In the genomic region with DNA sequence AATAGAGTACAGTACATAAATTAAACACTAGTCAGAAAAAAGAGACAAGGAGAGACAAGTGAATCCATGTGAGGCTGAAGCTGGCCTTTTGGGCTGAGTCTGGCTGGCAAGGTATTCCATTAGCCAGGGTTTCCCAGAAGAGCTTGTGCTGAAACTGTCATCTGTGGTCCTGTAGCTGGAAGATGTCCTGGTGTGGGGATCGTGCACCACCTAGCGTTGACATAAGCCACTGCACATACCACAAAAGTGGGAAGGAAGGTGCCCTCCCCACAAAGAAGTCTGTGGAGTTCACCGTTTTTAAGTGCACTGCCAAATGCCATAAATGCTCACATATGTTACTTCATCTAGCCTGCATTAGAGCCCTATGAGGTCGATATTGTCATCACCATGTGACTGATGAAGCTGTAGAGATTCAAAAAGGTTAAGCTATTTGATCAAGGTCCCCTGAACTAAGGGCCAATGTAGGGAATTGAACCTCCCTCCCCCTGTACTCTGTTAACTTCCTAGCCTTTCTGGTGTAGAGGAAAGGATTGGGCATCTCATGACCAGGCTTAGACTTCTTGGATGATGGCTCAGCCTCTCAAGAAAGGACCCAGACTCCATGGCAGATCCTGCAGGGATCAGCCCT, we compare ENCODE assay signal across 8 cellular contexts. TPM values are rescaled to one million over a fixed set of nuclear protein-coding genes. Genes with fewer than 3 reads are reported as not detected.
DNase-seq lines count a peak whose midpoint lies in the region; ATAC-seq and TF ChIP-seq lines count a peak whose summit lies in the region.

No MANE protein-coding gene starts in this region.

- intact Hi-C loops in CD14-positive monocyte (cut with micrococcal nuclease) (loop anchor here (5.0 to 10.0 kb wide), 2 partner anchors 455 to 458 kb away; no protein-coding TSS in a partner anchor), OCI-LY7 (cut with micrococcal nuclease; ENCODE audit: unreplicated experiment) (loop anchor here (1.0 kb wide), 5 partner anchors 32 to 456 kb away; a partner anchor contains a TSS)

- H3K36me3 ChIP-seq in OCI-LY7 (ENCODE audit: insufficient read depth, low read length) (no peaks in the 10 kb centered on the region), upper lobe of left lung (no peaks in the 10 kb centered on the region)

- no peak overlapping the region for H3K27ac Mint-ChIP-seq in CD14-positive monocyte

- no peak for TF ChIP-seq POLR2A in upper lobe of left lung (IDR thresholded peaks at IDR 0.05)

- TF ChIP-seq CTCF in CD14-positive monocyte (IDR thresholded peaks at IDR 0.05) (peak; percentile 88), OCI-LY7 (conservative IDR thresholded peaks at IDR 0.05; ENCODE audit: low read length) (peak; percentile 99), upper lobe of left lung (IDR thresholded peaks at IDR 0.05) (peak; percentile 80 to 87 (median 86))

- ATAC-seq in GM19372 (IDR thresholded peaks at IDR 0.05; ENCODE audit: low read depth, unreplicated experiment) (peak; percentile 62), upper lobe of left lung (ENCODE audit: low FRiP score in 2 of 2) (peak; percentile 72 to 86)

- no peaks in the 10 kb centered on the region for H4K20me1 ChIP-seq in OCI-LY7 (ENCODE audit: insufficient read depth, low read length)

- H2AFZ ChIP-seq in OCI-LY7 (ENCODE audit: low read length), result no peak overlapping the region; the same call in 1 of the 2 replicates

- no peak overlapping the region for H3K4me3 ChIP-seq in OCI-LY7 (ENCODE audit: low read depth, low read length, poor library complexity, severe bottlenecking)
- no peak overlapping the region for H3K4me3 ChIP-seq in upper lobe of left lung

- no peaks in the 10 kb centered on the region for H3K36me3 Mint-ChIP-seq in CD14-positive monocyte

- BruUV-seq in OCI-LY7 (replicated peaks; lab: Mats Ljungman, UMichigan), result no TSS peak

- no peaks in the 10 kb centered on the region for H3K27me3 Mint-ChIP-seq in CD14-positive monocyte (ENCODE audit: low read depth in 3 of 3)

- DNase-seq in CD14-positive monocyte (ENCODE audit: low spot score) (peak; percentile 66), HT1080 (ENCODE audit: low read depth) (peak; percentile 63), OCI-LY7 (ENCODE audit: low spot score) (peak; percentile 78), foreskin melanocyte (peak; percentile 32), occipital lobe (lab: John Stamatoyannopoulos, UW) (peak; percentile 43), upper lobe of left lung (peak in 1 of 2 donors; percentile 63)
- DNase-seq in activated T-helper 9 cell treated with anti-CD3 and anti-CD28 coated beads, Interleukin-2, amount 50 U/mL, for 16 hours (ENCODE audit: low read depth), result peak; percentile 17

- WGBS in upper lobe of left lung, 2 donors, result 0 to 2% methylated on average over 4 of the region's 4 CpGs

- no peak overlapping the region for H3K4me3 Mint-ChIP-seq in CD14-positive monocyte

- H3K9me2 ChIP-seq in OCI-LY7 (ENCODE audit: insufficient read depth, low read length), result no peaks in the 10 kb centered on the region

- H3K9me3 Mint-ChIP-seq in CD14-positive monocyte, result no peaks in the 10 kb centered on the region

- H3K4me1 Mint-ChIP-seq in CD14-positive monocyte, result peaks cover 17% of the 10 kb centered on the region

- no peaks in the 10 kb centered on the region for H3K27me3 ChIP-seq in upper lobe of left lung

- H3K4me1 ChIP-seq in OCI-LY7 (ENCODE audit: insufficient read depth, low read length, poor library complexity, severe bottlenecking) (peaks cover 27% of the 10 kb centered on the region), upper lobe of left lung (no peaks in the 10 kb centered on the region)

- H3K27ac ChIP-seq in OCI-LY7 (ENCODE audit: low read depth, low read length, poor library complexity, severe bottlenecking) (no peak overlapping the region), upper lobe of left lung (no peak overlapping the region)

- CTCF ChIA-PET in OCI-LY7 (lab: Charles Lee; ENCODE audit: unreplicated experiment), result interaction anchor here (0.6 to 1.9 kb wide), 9 partner anchors 29 to 459 kb away, joined by 3 to 10 read pairs (median 4); no protein-coding TSS in a partner anchor

- H3K9me3 ChIP-seq in OCI-LY7 (ENCODE audit: low read length) (no peaks in the 10 kb centered on the region), upper lobe of left lung (no peaks in the 10 kb centered on the region)

- no peak overlapping the region for H3K4me2 ChIP-seq in OCI-LY7 (ENCODE audit: low read length)

- POLR2A ChIA-PET in OCI-LY7 (lab: Charles Lee), result interaction anchor here (0.7 to 1.8 kb wide), 6 partner anchors 13 to 458 kb away, joined by 3 to 8 read pairs (median 4); no protein-coding TSS in a partner anchor

- no peak for TF ChIP-seq EP300 in upper lobe of left lung (IDR thresholded peaks at IDR 0.05)

- no peaks in the 10 kb centered on the region for H3K79me2 ChIP-seq in OCI-LY7 (ENCODE audit: insufficient read depth, low read depth, low read length)

RNA-seq across cellular contexts. Expression of a gene that starts 31.9 kb away (rescaled TPM):
- polyA plus RNA-seq in CD14-positive monocyte, result under 1 TPM in 1 of 2 donors, not detected in 1; 0.33 TPM
- total RNA-seq in HT1080 (2014; rRNA removed; shearing (Covaris generic)), result 46.3 and 62.7 TPM in 2 replicates
- 38.1 and 46.8 TPM in 2 replicates for polyA plus RNA-seq in HT1080 (2015; cell fraction: cytosol; rRNA removed)
- polyA plus RNA-seq in HT1080 (2015; cell fraction: nucleus; rRNA removed), result 53.6 and 55.8 TPM in 2 replicates
- total RNA-seq in OCI-LY7 (2014; rRNA removed; shearing (Covaris generic)), result 13.5 and 14.8 TPM in 2 replicates
- total RNA-seq in OCI-LY7 (2022) (20.1 and 25.6 TPM in 2 replicates), occipital lobe (4.7 TPM), upper lobe of left lung (1 to 10 TPM in 4 of 6 donors, under 1 TPM in 1, not detected in 1; 0.98 to 2.6 (median 1.4) TPM)

RNA-seq across cellular contexts. Expression of a gene that starts 47.1 kb away (rescaled TPM):
- not detected for polyA plus RNA-seq in CD14-positive monocyte
- total RNA-seq in HT1080 (2014; rRNA removed; shearing (Covaris generic)), result 0.03 and 0.24 TPM in 2 replicates
- polyA plus RNA-seq in HT1080 (2015; cell fraction: cytosol; rRNA removed), result 0.14 and 0.16 TPM in 2 replicates
- polyA plus RNA-seq in HT1080 (2015; cell fraction: nucleus; rRNA removed), result 0.14 and 0.71 TPM in 2 replicates
- total RNA-seq in OCI-LY7 (2014; rRNA removed; shearing (Covaris generic)), result 1.4 and 1.7 TPM in 2 replicates
- total RNA-seq in OCI-LY7 (2022), result 2.7 and 4.0 TPM in 2 replicates
- total RNA-seq in occipital lobe, result 1.4 TPM
- total RNA-seq in upper lobe of left lung, result 1 to 10 TPM in 1 of 6 donors, under 1 TPM in 5; 0.11 to 1.0 (median 0.27) TPM
